In genomic region chr3:20924646-20925395, GRCh38 we compare ENCODE assay signal across 19 cellular contexts.
"Had no signal": no experiment of that assay in that cellular context is flagged by ENCODE, and none has a peak within 500 bp of the region (broad histone marks: within the 10 kb centered on the region; RNA-seq: fewer than 3 reads in every experiment).

No MANE protein-coding gene starts in this region.

- H3K36me3 ChIP-seq: suprapubic skin, upper lobe of left lung had no signal

- DNase-seq: activated CD4-positive, alpha-beta T cell treated with anti-CD3 and anti-CD28 coated beads, Interleukin-2, amount 50 U/mL, for 48 hours; activated CD4-positive, CD25-positive, alpha-beta regulatory T cell treated with anti-CD3 and anti-CD28 coated beads, Interleukin-2, amount 50 U/mL, for 72 hours; activated gamma-delta T cell; activated naive CD8-positive, alpha-beta T cell treated with anti-CD3 and anti-CD28 coated beads, Interleukin-2, amount 10 ng/mL, durations not matched to agents 7 days and 5 days; activated T-cell treated with anti-CD3 and anti-CD28 coated beads, Interleukin-2, amount 50 U/mL, for 48 hours; aorta; central memory CD4-positive, alpha-beta T cell; cortex of kidney; effector memory CD8-positive, alpha-beta T cell; erythroblast; glutamatergic neuron; immature natural killer cell; stimulated activated CD4-positive, alpha-beta T cell treated with anti-CD3 and anti-CD28 coated beads, Interleukin-4, amount 100 ng/mL, for 1 hour; stimulated activated CD8-positive, alpha-beta memory T cell treated with anti-CD3 and anti-CD28 coated beads, Interleukin-4, amount 100 ng/mL, for 48 hours; stimulated activated naive CD8-positive, alpha-beta T cell treated with anti-CD3 and anti-CD28 coated beads, Interleukin-15, Interleukin-2, amounts not matched to agents 100 U/mL and 50 U/mL, for 24 hours; SW 1271; upper lobe of left lung had no signal

- H3K27me3 Mint-ChIP-seq: activated naive CD8-positive, alpha-beta T cell treated with anti-CD3 and anti-CD28 coated beads, Interleukin-2, amount 10 ng/mL, durations not matched to agents 7 days and 5 days; effector memory CD8-positive, alpha-beta T cell had no signal

- H3K27ac Mint-ChIP-seq: activated naive CD8-positive, alpha-beta T cell treated with anti-CD3 and anti-CD28 coated beads, Interleukin-2, amount 10 ng/mL, durations not matched to agents 7 days and 5 days; effector memory CD8-positive, alpha-beta T cell; immature natural killer cell; nephron had no signal

- H3K4me1 Mint-ChIP-seq: activated naive CD8-positive, alpha-beta T cell treated with anti-CD3 and anti-CD28 coated beads, Interleukin-2, amount 10 ng/mL, durations not matched to agents 7 days and 5 days; immature natural killer cell; nephron had no signal

- H3K4me3 ChIP-seq: suprapubic skin, upper lobe of left lung had no signal

- H3K4me3 Mint-ChIP-seq: activated naive CD8-positive, alpha-beta T cell treated with anti-CD3 and anti-CD28 coated beads, Interleukin-2, amount 10 ng/mL, durations not matched to agents 7 days and 5 days; effector memory CD8-positive, alpha-beta T cell; immature natural killer cell; nephron had no signal

- H3K4me1 ChIP-seq: suprapubic skin, upper lobe of left lung had no signal

- H3K9me3 ChIP-seq: suprapubic skin had no signal

- H3K36me3 Mint-ChIP-seq: activated naive CD8-positive, alpha-beta T cell treated with anti-CD3 and anti-CD28 coated beads, Interleukin-2, amount 10 ng/mL, durations not matched to agents 7 days and 5 days had no signal

- H3K27ac ChIP-seq: suprapubic skin, upper lobe of left lung had no signal
